ENCODE assay signal across 19 cellular contexts in the genomic region with DNA sequence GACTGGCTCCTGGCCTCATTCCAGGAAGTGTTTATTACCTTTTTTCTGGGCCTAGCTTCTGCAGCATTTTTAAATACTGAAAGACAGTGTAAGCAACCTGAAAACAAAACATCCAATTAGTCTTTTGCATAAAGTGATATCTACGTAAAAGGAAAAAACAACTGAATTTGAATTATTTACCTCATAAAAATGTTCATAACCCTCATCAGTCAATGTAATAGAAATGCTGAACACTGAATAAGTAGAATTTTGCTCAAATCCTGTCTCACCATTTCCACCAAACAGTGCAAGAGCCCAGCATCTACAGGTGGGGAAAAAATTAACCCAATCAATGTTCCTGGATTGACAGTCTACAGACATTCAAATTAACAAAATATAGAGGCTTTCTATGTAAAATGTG.
DNase-seq lines count a peak whose midpoint lies in the region; ATAC-seq, FAIRE-seq and TF ChIP-seq lines count a peak whose summit lies in the region.
"Had no signal": no experiment of that assay in that cellular context is flagged by ENCODE, and none has a peak within 500 bp of the region (broad histone marks: within the 10 kb centered on the region; RNA-seq: fewer than 3 reads in every experiment).

No MANE protein-coding gene starts in this region.

- POLR2A ChIA-PET in A673 (lab: Charles Lee; ENCODE audit: low non-redundant PET) = interaction anchor here (0.9 kb wide), 1 partner anchor 25 kb away, joined by 4 read pairs; no protein-coding TSS in a partner anchor
- POLR2A ChIA-PET in K562 (lab: Yijun Ruan, JAX) = interaction anchor here (1.1 kb wide), 1 partner anchor 19 kb away, joined by 3 read pairs; no protein-coding TSS in a partner anchor

- no peak overlapping the region for H2AFZ ChIP-seq in K562 (ENCODE audit: low read depth, low read length)

- H3K4me3 ChIP-seq in A673 (ENCODE audit: low read depth, low read length, poor library complexity, severe bottlenecking) = no peak overlapping the region
- H3K4me3 ChIP-seq in K562 = no peak overlapping the region
- H3K4me3 ChIP-seq in transverse colon = no peak overlapping the region
- H3K4me3 ChIP-seq: A549, GM12878, HAP-1 had no signal

- no peak overlapping the region for H3K4me3 Mint-ChIP-seq in naive B cell
- H3K4me3 Mint-ChIP-seq: CD4-positive, alpha-beta memory T cell had no signal

- H3K9ac ChIP-seq in K562 (ENCODE audit: insufficient read depth in 1 of 2, low read depth in 2 of 2, low read length in 2 of 2) = no peak overlapping the region

- ATAC-seq in K562 (no peak), naive B cell (ENCODE audit: low read depth in 2 of 2) (no peak)
- ATAC-seq: A549, GM12878 had no signal

- no peaks in the 10 kb centered on the region for H3K9me3 Mint-ChIP-seq in naive B cell
- H3K9me3 Mint-ChIP-seq: CD4-positive, alpha-beta memory T cell had no signal

- in situ Hi-C loops in G401 (cut with HindIII; ENCODE audit: low sequenced_read_pairs) = no loop called here
- in situ Hi-C loops in K562 (cut with MboI) = no loop called here
- in situ Hi-C loops in transverse colon (cut with MboI; ENCODE audit: low pct_ligation_motif_present in 1 of 4, low pct_unique_long_range_greater_than_20kb in 1 of 4, low sequenced_read_pairs in 3 of 4) = no loop called here

- TF ChIP-seq EP300 in K562 (IDR thresholded peaks at IDR 0.05; ENCODE audit: low read length) (no peak), transverse colon (IDR thresholded peaks at IDR 0.05; ENCODE audit: low read depth) (no peak)

- no peaks in the 10 kb centered on the region for H3K4me1 ChIP-seq in A673 (ENCODE audit: insufficient read depth, low read length, poor library complexity, severe bottlenecking)
- no peaks in the 10 kb centered on the region for H3K4me1 ChIP-seq in K562 (replicated peaks in 1 of 2; ENCODE audit: control insufficient read depth in 2 of 2, insufficient read depth in 2 of 2, low read length in 2 of 2)
- H3K4me1 ChIP-seq in transverse colon = no peaks in the 10 kb centered on the region
- H3K4me1 ChIP-seq: Caco-2, HAP-1 had no signal

- H3K27ac Mint-ChIP-seq in naive B cell = peak overlapping the region in 5 of 6 donors; percentile 20 to 85 (median 26)

- H3K4me2 ChIP-seq in K562 (ENCODE audit: insufficient read depth, low read length) = no peak overlapping the region
- H3K4me2 ChIP-seq: A549 had no signal

- no peaks in the 10 kb centered on the region for H3K4me1 Mint-ChIP-seq in naive B cell
- H3K4me1 Mint-ChIP-seq: CD4-positive, alpha-beta memory T cell had no signal

- H3K79me2 ChIP-seq in K562 (ENCODE audit: control insufficient read depth, insufficient read depth, low read length) = no peaks in the 10 kb centered on the region

- H3K27me3 ChIP-seq in A673 (replicated peaks; ENCODE audit: insufficient read depth, low read depth, low read length, poor library complexity) = no peaks in the 10 kb centered on the region
- H3K27me3 ChIP-seq in K562 (ENCODE audit: control insufficient read depth in 2 of 2, insufficient read depth in 2 of 2, low read length in 2 of 2) = no peaks in the 10 kb centered on the region
- no peaks in the 10 kb centered on the region for H3K27me3 ChIP-seq in transverse colon

- H3K27ac ChIP-seq in A673 (ENCODE audit: low read depth, low read length, poor library complexity, severe bottlenecking) (peak overlapping the region; percentile 31), K562 (ENCODE audit: extremely low read depth, low read depth, low read length) (no peak overlapping the region), transverse colon (no peak overlapping the region)
- H3K27ac ChIP-seq: A549 had no signal

- no peaks in the 10 kb centered on the region for H3K9me3 ChIP-seq in A673 (ENCODE audit: low read depth, low read length, poor library complexity, severe bottlenecking)
- H3K9me3 ChIP-seq in K562 (replicated peaks; ENCODE audit: control insufficient read depth, insufficient read depth, low read depth, low read length) = no peaks in the 10 kb centered on the region
- H3K9me3 ChIP-seq in transverse colon = no peaks in the 10 kb centered on the region
- H3K9me3 ChIP-seq: A549, Caco-2, HAP-1 had no signal

- WGBS in K562 (ENCODE audit: insufficient coverage, low coverage, missing lambda C conversion rate) = 90% methylated on average over 1 of the region's 1 CpG
- WGBS in transverse colon (ENCODE audit: low coverage in 1 of 2), 2 donors = 92 to 100% methylated on average over 1 of the region's 1 CpG

- no peak for FAIRE-seq in K562 (lab: Jason Lieb, UNC)
- FAIRE-seq: A549, GM12878, H54 had no signal

- 0 out of 2 replicates have a peak, but pooled peaks cover 4% of the 10 kb centered on the region for H4K20me1 ChIP-seq in K562 (replicated peaks; ENCODE audit: control insufficient read depth, insufficient read depth, low read length)

- no peaks in the 10 kb centered on the region for H3K27me3 Mint-ChIP-seq in naive B cell
- H3K27me3 Mint-ChIP-seq: CD4-positive, alpha-beta memory T cell had no signal

- peaks cover 98% of the 10 kb centered on the region for H3K36me3 ChIP-seq in A673 (ENCODE audit: insufficient read depth, low read length, poor library complexity, severe bottlenecking)
- H3K36me3 ChIP-seq in K562 (ENCODE audit: control insufficient read depth, insufficient read depth, low read length) = peaks cover 92% of the 10 kb centered on the region
- H3K36me3 ChIP-seq in transverse colon = peaks cover 0 to 46% (median 17%) of the 10 kb centered on the region in 4 donors

- CTCF ChIA-PET in A673 (lab: Charles Lee) (no interaction called here), K562 (lab: Yijun Ruan, JAX; ENCODE audit: low intra/inter-chr PET ratio) (interaction anchor here (0.6 kb wide), 1 partner anchor 30 kb away, joined by 3 read pairs; no protein-coding TSS in a partner anchor)

- TF ChIP-seq CTCF in A673 (conservative IDR thresholded peaks at IDR 0.05; ENCODE audit: low read depth, low read length) (no peak), K562 (IDR thresholded peaks at IDR 0.05 in 2 of 3, conservative IDR thresholded peaks at IDR 0.05 in 1 of 3; ENCODE audit: insufficient read depth in 2 of 3, low read depth in 1 of 3, low read length in 3 of 3) (no peak), transverse colon (IDR thresholded peaks at IDR 0.05) (no peak)

- intact Hi-C loops in A673 (cut with micrococcal nuclease; ENCODE audit: unreplicated experiment) (no loop called here), K562 (cut with micrococcal nuclease) (loop anchor here (5.0 kb wide), 1 partner anchor 63 kb away; a partner anchor contains a TSS), transverse colon (cut with DNase I; ENCODE audit: low total_unique reads) (no loop called here)

- TF ChIP-seq RAD21 in K562 (CRISPR knock-in tag; conservative IDR thresholded peaks at IDR 0.05 in 1 of 2, IDR thresholded peaks at IDR 0.05 in 1 of 2) = no peak

- DNase-seq in A673 (ENCODE audit: low spot score) (no peak), G401 (ENCODE audit: low spot score) (peak; percentile 14), K562 (ENCODE audit: extremely low read depth in 1 of 4, low spot score in 3 of 4) (no peak), naive B cell (no peak), putamen (ENCODE audit: low spot score) (no peak), transverse colon (no peak), NCI-H128 (lab: John Stamatoyannopoulos, UW; ENCODE audit: unreplicated experiment) (no peak)
- DNase-seq: 8988T; C1 segment of cervical spinal cord; Caco-2; CD4-positive, alpha-beta memory T cell; DMS153; DND-41; GDM1; GOT3 had no signal

- no TSS peak for BruUV-seq in A673 (replicated peaks; lab: Mats Ljungman, UMichigan)
- no TSS peak for BruUV-seq in K562 (replicated peaks; lab: Mats Ljungman, UMichigan)

- TF ChIP-seq POLR2A in K562 (conservative IDR thresholded peaks at IDR 0.05) (no peak), transverse colon (IDR thresholded peaks at IDR 0.05) (no peak)

- no peaks in the 10 kb centered on the region for H3K9me1 ChIP-seq in K562 (ENCODE audit: control insufficient read depth, insufficient read depth, low read length)

- peaks cover 19 to 29% of the 10 kb centered on the region in 2 donors for H3K36me3 Mint-ChIP-seq in naive B cell

TF ChIP-seq in K562, 482 proteins besides CTCF, POLR2A, EP300 and RAD21:
- TF ChIP-seq YY1 (IDR thresholded peaks at IDR 0.05; ENCODE audit: borderline replicate concordance in 1 of 3, control insufficient read depth in 1 of 3, extremely low read depth in 1 of 3, insufficient read depth in 3 of 3, insufficient read length in 1 of 3, insufficient replicate concordance in 2 of 3, low read depth in 1 of 3, low read length in 2 of 3) (no peak), LARP7 (IDR thresholded peaks at IDR 0.05) (no peak), NFIC (IDR thresholded peaks at IDR 0.05) (0 out of 2 replicates have a peak, but pooled peaks have one; percentile 36)
- TF ChIP-seq, protein P1, sequence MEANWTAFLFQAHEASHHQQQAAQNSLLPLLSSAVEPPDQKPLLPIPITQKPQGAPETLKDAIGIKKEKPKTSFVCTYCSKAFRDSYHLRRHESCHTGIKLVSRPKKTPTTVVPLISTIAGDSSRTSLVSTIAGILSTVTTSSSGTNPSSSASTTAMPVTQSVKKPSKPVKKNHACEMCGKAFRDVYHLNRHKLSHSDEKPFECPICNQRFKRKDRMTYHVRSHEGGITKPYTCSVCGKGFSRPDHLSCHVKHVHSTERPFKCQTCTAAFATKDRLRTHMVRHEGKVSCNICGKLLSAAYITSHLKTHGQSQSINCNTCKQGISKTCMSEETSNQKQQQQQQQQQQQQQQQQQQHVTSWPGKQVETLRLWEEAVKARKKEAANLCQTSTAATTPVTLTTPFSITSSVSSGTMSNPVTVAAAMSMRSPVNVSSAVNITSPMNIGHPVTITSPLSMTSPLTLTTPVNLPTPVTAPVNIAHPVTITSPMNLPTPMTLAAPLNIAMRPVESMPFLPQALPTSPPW (CRISPR knock-in tag; IDR thresholded peaks at IDR 0.05) = no peak
